ENCODE assay signal across 16 cellular contexts in the genomic region with DNA sequence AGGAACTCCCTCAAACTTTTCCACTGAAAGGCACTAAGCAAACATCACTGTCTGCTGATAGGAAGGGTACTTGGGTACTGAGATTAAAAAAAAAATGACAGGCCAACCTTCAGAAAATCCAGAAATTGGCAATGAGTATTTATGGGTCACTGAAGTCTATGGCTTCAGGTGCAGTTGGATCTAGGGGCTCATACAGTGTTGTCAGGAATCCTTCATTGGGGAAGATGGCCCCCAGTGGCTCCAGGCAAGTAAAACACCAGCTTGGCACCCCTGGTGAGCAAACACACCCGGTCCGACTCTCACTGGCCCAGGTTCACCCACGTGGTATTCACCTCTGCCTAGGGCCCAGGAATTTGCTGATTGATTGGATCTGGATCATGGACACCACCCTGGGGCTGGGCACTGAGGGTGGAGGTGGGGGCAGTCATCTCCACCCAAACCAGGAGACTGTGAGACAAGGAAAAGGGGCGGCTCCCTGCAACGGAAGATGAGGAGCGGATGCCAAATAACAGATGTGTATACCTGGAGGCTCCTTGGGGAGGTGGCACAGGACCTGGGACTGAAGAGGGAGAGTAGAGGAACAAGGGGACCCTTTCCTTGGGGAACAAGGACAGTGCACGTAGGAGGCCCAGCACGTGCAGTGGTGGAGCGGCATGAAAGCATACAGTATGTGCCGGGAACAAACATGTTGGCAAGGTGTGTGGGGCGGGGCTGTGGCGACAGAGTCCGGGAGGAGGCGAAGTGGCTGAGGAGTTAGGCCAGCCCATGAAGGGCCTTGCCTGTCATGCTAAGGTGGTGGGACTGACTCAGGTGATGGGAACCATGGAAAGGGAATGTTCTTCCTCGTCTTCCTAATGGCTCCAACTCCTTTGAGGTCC. TPM values are rescaled to one million over a fixed set of nuclear protein-coding genes. Genes with fewer than 3 reads are reported as not detected.
"Had no signal": no experiment of that assay in that cellular context is flagged by ENCODE, and none has a peak within 500 bp of the region (broad histone marks: within the 10 kb centered on the region; RNA-seq: fewer than 3 reads in every experiment).

No MANE protein-coding gene starts in this region.

- H3K9me3 ChIP-seq: pancreas, thoracic aorta, uterus had no signal

- ATAC-seq: activated T-helper 17 cell treated with anti-CD3 and anti-CD28 coated beads, Interleukin-2, amount 50 U/mL, for 72 hours; stimulated activated naive CD8-positive, alpha-beta T cell treated with anti-CD3 and anti-CD28 coated beads, Interleukin-15, amount 100 ng/mL, for 72 hours had no signal

- H3K27ac ChIP-seq: pancreas, thoracic aorta, uterus had no signal

- FAIRE-seq: pancreas had no signal

- DNase-seq: activated B cell treated with CpG ODN at 0.5 μM for 24 hours; activated CD4-positive, alpha-beta T cell treated with anti-CD3 and anti-CD28 coated beads, Interleukin-2, amount 10 ng/mL, durations not matched to agents 24 days and 14 days; activated CD8-positive, alpha-beta memory T cell treated with anti-CD3 and anti-CD28 coated beads for 24 hours; central memory CD4-positive, alpha-beta T cell; cortex of kidney; effector CD8-positive, alpha-beta T cell; hippocampal formation; kidney glomerular epithelial cell; stimulated activated CD4-positive, alpha-beta T cell treated with anti-CD3 and anti-CD28 coated beads, Interleukin-15, amount 100 ng/mL, for 24 hours; stimulated activated CD4-positive, alpha-beta T cell treated with anti-CD3 and anti-CD28 coated beads, Interleukin-4, amount 100 ng/mL, for 24 hours; stimulated activated naive CD8-positive, alpha-beta T cell treated with anti-CD3 and anti-CD28 coated beads, Interleukin-15, amount 100 ng/mL, for 72 hours had no signal

- H3K27me3 ChIP-seq: pancreas, uterus had no signal

- H3K4me3 ChIP-seq: pancreas, thoracic aorta, uterus had no signal

- H3K36me3 ChIP-seq: pancreas, thoracic aorta, uterus had no signal

- H3K4me1 ChIP-seq: uterus had no signal

RNA-seq across cellular contexts. Expression of gene SLC2A10, which starts 4.7 kb away (rescaled TPM):
- total RNA-seq: activated B cell treated with CpG ODN at 0.5 μM for 24 hours; activated CD4-positive, alpha-beta T cell treated with anti-CD3 and anti-CD28 coated beads, Interleukin-2, amount 10 ng/mL, durations not matched to agents 24 days and 14 days; activated T-helper 17 cell treated with anti-CD3 and anti-CD28 coated beads, Interleukin-2, amount 50 U/mL, for 72 hours had no signal
- polyA plus RNA-seq: neural cell had no signal
